Comparison of ENCODE assay signal across 13 cellular contexts in genomic region chr5:58794875-58795274, GRCh38.
A peak's percentile ranks its signal among the peaks of the same experiment; 100 is the strongest.
DNase-seq lines count a peak whose midpoint lies in the region; ATAC-seq, FAIRE-seq and TF ChIP-seq lines count a peak whose summit lies in the region.
"Had no signal": no experiment of that assay in that cellular context is flagged by ENCODE, and none has a peak within 500 bp of the region (broad histone marks: within the 10 kb centered on the region; RNA-seq: fewer than 3 reads in every experiment).

No MANE protein-coding gene starts in this region.

- no peak overlapping the region for H3K27ac ChIP-seq in HepG2 (ENCODE audit: extremely low read length, insufficient read depth, low read length)
- H3K27ac ChIP-seq in upper lobe of right lung: no peak overlapping the region
- H3K27ac ChIP-seq: heart left ventricle had no signal

- H3K27me3 ChIP-seq in HepG2 (ENCODE audit: control insufficient read depth in 1 of 2, insufficient read depth in 2 of 2, low read length in 2 of 2): no peaks in the 10 kb centered on the region
- H3K27me3 ChIP-seq in upper lobe of right lung: no peaks in the 10 kb centered on the region
- H3K27me3 ChIP-seq: heart left ventricle had no signal

- H3K79me2 ChIP-seq in HepG2 (ENCODE audit: insufficient read depth, low read length): no peaks in the 10 kb centered on the region

- POLR2A ChIA-PET in HepG2 (lab: Yijun Ruan, JAX): no interaction called here

- no peaks in the 10 kb centered on the region for H4K20me1 ChIP-seq in HepG2 (ENCODE audit: insufficient read depth, low read length)

- no peak for TF ChIP-seq RAD21 in HepG2 (CRISPR knock-in tag; IDR thresholded peaks at IDR 0.05)

- peak; percentile 49 to 71 for DNase-seq in activated CD4-positive, alpha-beta T cell treated with anti-CD3 and anti-CD28 coated beads, Interleukin-2, amount 50 U/mL, for 48 hours
- DNase-seq in activated CD4-positive, alpha-beta T cell treated with anti-CD3 and anti-CD28 coated beads, Interleukin-2, amount 50 U/mL, for 1 hour: no peak
- peak; percentile 32 for DNase-seq in activated naive CD8-positive, alpha-beta T cell treated with anti-CD3 and anti-CD28 coated beads, Interleukin-2, amount 50 U/mL, for 24 hours
- peak; percentile 31 to 55 (median 33) for DNase-seq in stimulated activated CD4-positive, alpha-beta T cell treated with anti-CD3 and anti-CD28 coated beads, TNF-alpha, amount 100 ng/mL, for 48 hours (ENCODE audit: low read depth in 3 of 3)
- DNase-seq in HepG2 (ENCODE audit: low spot score) (no peak), upper lobe of right lung (no peak)
- DNase-seq: activated gamma-delta T cell, heart left ventricle, left cardiac atrium, NCI-H2107 had no signal

- H3K27me3 Mint-ChIP-seq in activated naive CD8-positive, alpha-beta T cell treated with anti-CD3 and anti-CD28 coated beads, Interleukin-2, amount 50 U/mL, for 24 hours: peaks cover 4% of the 10 kb centered on the region

- WGBS in HepG2 (ENCODE audit: low lambda C conversion rate): 9% methylated on average over 4 of the region's 4 CpGs

- FAIRE-seq in HepG2 (lab: Jason Lieb, UNC): no peak
- FAIRE-seq: A204.1 had no signal

- no peak overlapping the region for H3K4me2 ChIP-seq in HepG2 (ENCODE audit: low read depth, low read length)

- peak; percentile 69 for ATAC-seq in HG02642 (IDR thresholded peaks at IDR 0.05; ENCODE audit: poor library complexity, unreplicated experiment)
- peak; percentile 73 for ATAC-seq in activated naive CD8-positive, alpha-beta T cell treated with anti-CD3 and anti-CD28 coated beads, Interleukin-2, amount 50 U/mL, for 24 hours
- no peak for ATAC-seq in HepG2
- no peak for ATAC-seq in HG03045 (IDR thresholded peaks at IDR 0.05; ENCODE audit: unreplicated experiment)
- no peak for ATAC-seq in upper lobe of right lung
- ATAC-seq: heart left ventricle, left cardiac atrium had no signal

- peaks cover 12% of the 10 kb centered on the region for H3K4me1 Mint-ChIP-seq in activated naive CD8-positive, alpha-beta T cell treated with anti-CD3 and anti-CD28 coated beads, Interleukin-2, amount 50 U/mL, for 24 hours

- no peaks in the 10 kb centered on the region for H3K9me3 ChIP-seq in HepG2 (ENCODE audit: low read length)
- no peaks in the 10 kb centered on the region for H3K9me3 ChIP-seq in upper lobe of right lung
- H3K9me3 ChIP-seq: heart left ventricle had no signal

- no peak overlapping the region for H3K4me3 Mint-ChIP-seq in activated naive CD8-positive, alpha-beta T cell treated with anti-CD3 and anti-CD28 coated beads, Interleukin-2, amount 50 U/mL, for 24 hours

- TF ChIP-seq CTCF in HepG2 (CRISPR knock-in tag; IDR thresholded peaks at IDR 0.05) (no peak), upper lobe of right lung (IDR thresholded peaks at IDR 0.05) (no peak)

- no peak overlapping the region for H3K9ac ChIP-seq in HepG2 (ENCODE audit: insufficient read depth, low read depth, low read length)

- H2AFZ ChIP-seq in HepG2 (ENCODE audit: low read length): no peak overlapping the region

- intact Hi-C loops in HepG2 (cut with micrococcal nuclease; ENCODE audit: unreplicated experiment): no loop called here
- intact Hi-C loops in upper lobe of right lung (cut with DNase I): no loop called here

- TF ChIP-seq POLR2A in HepG2 (IDR thresholded peaks at IDR 0.05; ENCODE audit: insufficient read depth in 1 of 2, low read depth in 2 of 2, low read length in 2 of 2): no peak

- H3K27ac Mint-ChIP-seq in activated naive CD8-positive, alpha-beta T cell treated with anti-CD3 and anti-CD28 coated beads, Interleukin-2, amount 50 U/mL, for 24 hours: no peak overlapping the region

- H3K36me3 ChIP-seq in HepG2 (replicated peaks in 1 of 2; ENCODE audit: control insufficient read depth in 1 of 2, insufficient read depth in 2 of 2, low read length in 2 of 2): no peaks in the 10 kb centered on the region
- H3K36me3 ChIP-seq in upper lobe of right lung: no peaks in the 10 kb centered on the region
- H3K36me3 ChIP-seq: heart left ventricle had no signal

- peaks cover 1% of the 10 kb centered on the region for H3K36me3 Mint-ChIP-seq in activated naive CD8-positive, alpha-beta T cell treated with anti-CD3 and anti-CD28 coated beads, Interleukin-2, amount 50 U/mL, for 24 hours (ENCODE audit: low read depth)

- BruUV-seq in HepG2 (replicated peaks; lab: Mats Ljungman, UMichigan): no TSS peak

- CTCF ChIA-PET in HepG2 (lab: Yijun Ruan, JAX; ENCODE audit: low intra/inter-chr PET ratio, low total read pairs): no interaction called here

- H3K4me1 ChIP-seq in HepG2 (ENCODE audit: insufficient read depth, low read length): no peaks in the 10 kb centered on the region
- no peaks in the 10 kb centered on the region for H3K4me1 ChIP-seq in upper lobe of right lung
- H3K4me1 ChIP-seq: heart left ventricle had no signal

- no peaks in the 10 kb centered on the region for H3K9me3 Mint-ChIP-seq in activated naive CD8-positive, alpha-beta T cell treated with anti-CD3 and anti-CD28 coated beads, Interleukin-2, amount 50 U/mL, for 24 hours

- H3K4me3 ChIP-seq in HepG2 (replicated peaks in 1 of 3; ENCODE audit: insufficient read depth in 1 of 3, low read depth in 2 of 3, low read length in 3 of 3) (no peak overlapping the region), upper lobe of right lung (no peak overlapping the region)
- H3K4me3 ChIP-seq: heart left ventricle had no signal

- no peak for TF ChIP-seq EP300 in HepG2 (IDR thresholded peaks at IDR 0.05; ENCODE audit: low read depth in 2 of 2, low read length in 2 of 2)
- no peak for TF ChIP-seq EP300 in HepG2 (CRISPR knock-in tag; IDR thresholded peaks at IDR 0.05; ENCODE audit: borderline replicate concordance)

- in situ Hi-C loops in HepG2 (cut with HindIII; ENCODE audit: extremely low pct_ligation_motif_present, low pct_unique_long_range_greater_than_20kb): no loop called here

TF ChIP-seq in HepG2, 621 proteins besides CTCF, POLR2A, EP300 and RAD21:
- no peak for TF ChIP-seq TGIF2 (CRISPR knock-in tag; IDR thresholded peaks at IDR 0.05)
- no peak for TF ChIP-seq UBTF (CRISPR knock-in tag; IDR thresholded peaks at IDR 0.05)
- TF ChIP-seq RARA (CRISPR knock-in tag; IDR thresholded peaks at IDR 0.05): no peak
- TF ChIP-seq KLF6 (CRISPR knock-in tag; IDR thresholded peaks at IDR 0.05): no peak
- no peak for TF ChIP-seq ASH2L (IDR thresholded peaks at IDR 0.05; ENCODE audit: insufficient read length, low read depth, low read length)
- no peak for TF ChIP-seq NCOR1 (IDR thresholded peaks at IDR 0.05; ENCODE audit: borderline replicate concordance, low read length)
- TF ChIP-seq FOSL2 (CRISPR knock-in tag; IDR thresholded peaks at IDR 0.05): no peak

Comparison
In these comparisons a context has a peak if more than half of its experiments do, and no peak if none do; other contexts are left out.
1. DNase-seq: peak in activated CD4-positive, alpha-beta T cell treated with anti-CD3 and anti-CD28 coated beads, Interleukin-2, amount 50 U/mL, for 48 hours (2 of 2), activated naive CD8-positive, alpha-beta T cell treated with anti-CD3 and anti-CD28 coated beads, Interleukin-2, amount 50 U/mL, for 24 hours (single experiment) and stimulated activated CD4-positive, alpha-beta T cell treated with anti-CD3 and anti-CD28 coated beads, TNF-alpha, amount 100 ng/mL, for 48 hours (3 of 3); none in activated CD4-positive, alpha-beta T cell treated with anti-CD3 and anti-CD28 coated beads, Interleukin-2, amount 50 U/mL, for 1 hour (single experiment), HepG2 (single experiment) and upper lobe of right lung (single experiment).
2. ATAC-seq: peak in HG02642 (single experiment) and activated naive CD8-positive, alpha-beta T cell treated with anti-CD3 and anti-CD28 coated beads, Interleukin-2, amount 50 U/mL, for 24 hours (single experiment); none in HepG2 (single experiment), HG03045 (single experiment) and upper lobe of right lung (single experiment).